ENCODE assay signal across 1 cellular context in the genomic region with DNA sequence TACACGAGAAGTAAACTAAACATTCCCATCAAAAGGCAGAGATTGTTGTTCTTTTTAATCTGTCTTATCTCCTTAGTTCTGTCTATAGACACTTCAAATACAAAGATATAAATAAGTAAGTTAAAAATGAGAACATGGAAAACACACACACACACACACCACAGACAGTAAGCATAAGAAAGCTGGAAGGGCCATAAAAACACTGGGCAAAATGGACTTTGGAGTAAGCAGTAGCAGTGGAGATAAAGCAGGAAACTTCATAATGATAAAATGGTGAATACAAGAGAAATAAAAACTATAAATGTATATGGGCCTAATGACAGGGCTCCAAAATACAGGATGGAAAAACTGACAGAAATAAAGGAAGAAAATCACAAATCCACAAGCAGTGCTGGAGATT.
TF ChIP-seq lines count a peak whose summit lies in the region.

No MANE protein-coding gene starts in this region.

TF ChIP-seq in IMR-90, 13 proteins besides CTCF, POLR2A, EP300 and RAD21 (continued from another document):
- TF ChIP-seq ELK1 (IDR thresholded peaks at IDR 0.05; ENCODE audit: borderline replicate concordance, low read depth, low read length): no peak
